ENCODE assay signal across 17 cellular contexts in the genomic region with DNA sequence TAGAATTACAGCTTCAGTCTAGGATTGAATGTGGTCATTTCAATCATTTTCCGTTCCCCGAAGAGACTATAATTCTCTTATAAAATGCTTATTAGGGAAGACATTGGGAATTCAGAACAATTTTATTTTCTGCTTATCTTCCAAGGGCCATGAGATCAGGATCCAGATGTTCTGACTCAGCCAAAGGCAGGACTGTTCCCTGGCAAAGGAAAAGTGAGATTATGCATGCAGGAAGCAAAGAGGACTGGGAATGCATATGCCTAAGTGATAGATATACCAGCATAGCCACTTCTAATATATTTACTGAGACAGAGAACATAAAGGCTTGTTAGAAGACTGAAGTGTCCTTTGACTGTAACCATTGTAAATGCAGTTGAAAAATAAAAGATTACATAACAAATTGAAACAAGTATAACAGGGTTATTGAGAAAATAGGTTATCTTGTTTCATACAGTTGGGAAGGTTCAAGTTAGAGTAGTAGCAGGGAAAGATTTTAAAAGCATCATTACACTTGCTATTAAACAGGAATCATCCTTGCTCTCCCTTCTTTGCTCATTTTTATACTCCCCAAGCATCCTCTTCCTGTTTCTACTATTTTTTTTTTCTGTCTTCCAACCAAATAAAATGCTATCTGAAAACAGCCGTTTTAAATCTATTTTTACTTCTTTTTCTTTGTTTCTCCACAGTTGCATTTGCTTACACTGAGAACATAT.
DNase-seq lines count a peak whose midpoint lies in the region; ATAC-seq, FAIRE-seq and TF ChIP-seq lines count a peak whose summit lies in the region.
"Had no signal": no experiment of that assay in that cellular context is flagged by ENCODE, and none has a peak within 500 bp of the region (broad histone marks: within the 10 kb centered on the region; RNA-seq: fewer than 3 reads in every experiment).

No MANE protein-coding gene starts in this region.

- no peaks in the 10 kb centered on the region for H3K4me1 ChIP-seq in liver (ENCODE audit: control insufficient read depth in 4 of 4, insufficient read depth in 4 of 4, low read length in 3 of 4)
- H3K4me1 ChIP-seq in HepG2 (ENCODE audit: insufficient read depth, low read length) = no peaks in the 10 kb centered on the region
- H3K4me1 ChIP-seq in mesenchymal stem cell (ENCODE audit: control insufficient read depth, insufficient read depth, low read depth, low read length) = no peaks in the 10 kb centered on the region
- peaks cover 4 to 8% of the 10 kb centered on the region in 2 donors for H3K4me1 ChIP-seq in uterus

- TF ChIP-seq CTCF in liver (IDR thresholded peaks at IDR 0.05; ENCODE audit: low read depth, low read length, missing input control) (no peak), HepG2 (CRISPR knock-in tag; IDR thresholded peaks at IDR 0.05) (no peak), fibroblast of villous mesenchyme (IDR thresholded peaks at IDR 0.05; ENCODE audit: insufficient read depth, low read depth, low read length) (no peak), uterus (IDR thresholded peaks at IDR 0.05) (no peak)

- no peaks in the 10 kb centered on the region for H3K36me3 Mint-ChIP-seq in activated T-cell treated with anti-CD3 and anti-CD28 coated beads, Interleukin-2, amount 50 U/mL, for 24 hours (ENCODE audit: low read depth)
- H3K36me3 Mint-ChIP-seq: CD8-positive, alpha-beta T cell; naive B cell had no signal

- in situ Hi-C loops in HepG2 (cut with HindIII; ENCODE audit: extremely low pct_ligation_motif_present, low pct_unique_long_range_greater_than_20kb) = no loop called here

- no peak overlapping the region for H3K14ac ChIP-seq in mesenchymal stem cell (ENCODE audit: low read length in 2 of 2)

- no peak overlapping the region for H3K18ac ChIP-seq in mesenchymal stem cell (ENCODE audit: low read depth in 1 of 2, low read length in 2 of 2)

- no peaks in the 10 kb centered on the region for H3K27me3 Mint-ChIP-seq in activated T-cell treated with anti-CD3 and anti-CD28 coated beads, Interleukin-2, amount 50 U/mL, for 24 hours
- H3K27me3 Mint-ChIP-seq: naive B cell had no signal

- intact Hi-C loops in HepG2 (cut with micrococcal nuclease; ENCODE audit: unreplicated experiment) (no loop called here), uterus (cut with DNase I; ENCODE audit: low total_unique reads) (no loop called here)

- no peak for FAIRE-seq in HepG2 (lab: Jason Lieb, UNC)
- FAIRE-seq: GM12878 had no signal

- POLR2A ChIA-PET in HepG2 (lab: Yijun Ruan, JAX) = no interaction called here

- no peak for TF ChIP-seq RAD21 in liver (IDR thresholded peaks at IDR 0.05)
- TF ChIP-seq RAD21 in HepG2 (CRISPR knock-in tag; IDR thresholded peaks at IDR 0.05) = no peak

- TF ChIP-seq POLR2A in HepG2 (IDR thresholded peaks at IDR 0.05; ENCODE audit: insufficient read depth in 1 of 2, low read depth in 2 of 2, low read length in 2 of 2) (no peak), uterus (IDR thresholded peaks at IDR 0.05) (no peak)

- ATAC-seq in HepG2 = no peak
- ATAC-seq: CD8-positive, alpha-beta T cell; GM12878 had no signal

- no peaks in the 10 kb centered on the region for H3K4me1 Mint-ChIP-seq in activated T-cell treated with anti-CD3 and anti-CD28 coated beads, Interleukin-2, amount 50 U/mL, for 24 hours (ENCODE audit: low read depth)
- H3K4me1 Mint-ChIP-seq: naive B cell had no signal

- WGBS in liver = 53% methylated on average over 3 of the region's 3 CpGs
- WGBS in HepG2 (ENCODE audit: low lambda C conversion rate) = 3% methylated on average over 3 of the region's 3 CpGs
- 91% methylated on average over 1 of the region's 3 CpGs for WGBS in mesenchymal stem cell

- DNase-seq in HepG2 (ENCODE audit: low spot score) (no peak), fibroblast of villous mesenchyme (ENCODE audit: low read depth) (peak; percentile 84), mesenchymal stem cell (peak; percentile 36), uterus (no peak), RKO (ENCODE audit: low spot score) (no peak), NK-92 (lab: John Stamatoyannopoulos, UW; ENCODE audit: unreplicated experiment) (no peak)
- DNase-seq in activated T-cell treated with anti-CD3 and anti-CD28 coated beads, Interleukin-2, amount 50 U/mL, for 24 hours = no peak
- DNase-seq: CD8-positive, alpha-beta T cell; effector memory CD4-positive, alpha-beta T cell; naive B cell; NCI-H1436 treated with DMSO at 0.1 percent for 48 hours; NCI-H524 treated with DMSO at 0.1 percent for 48 hours; PC-9 had no signal

- H3K4me3 Mint-ChIP-seq in activated T-cell treated with anti-CD3 and anti-CD28 coated beads, Interleukin-2, amount 50 U/mL, for 24 hours = no peak overlapping the region
- H3K4me3 Mint-ChIP-seq: CD8-positive, alpha-beta T cell; naive B cell had no signal

- H4K8ac ChIP-seq in mesenchymal stem cell (ENCODE audit: low read length) = no peak overlapping the region

- H2AFZ ChIP-seq in HepG2 (ENCODE audit: low read length) (no peak overlapping the region), mesenchymal stem cell (ENCODE audit: low read depth, low read length) (no peak overlapping the region)
- H2AFZ ChIP-seq: PC-9 had no signal

- no peak overlapping the region for H3K4ac ChIP-seq in mesenchymal stem cell (ENCODE audit: low read depth in 1 of 2, low read length in 2 of 2)

- H3K23ac ChIP-seq in mesenchymal stem cell (ENCODE audit: low read length in 2 of 2) = no peak overlapping the region

- no TSS peak for BruUV-seq in HepG2 (replicated peaks; lab: Mats Ljungman, UMichigan)

- no peaks in the 10 kb centered on the region for H3K9me3 ChIP-seq in liver (ENCODE audit: control insufficient read depth in 4 of 4, low read length in 3 of 4)
- H3K9me3 ChIP-seq in HepG2 (ENCODE audit: low read length) = peaks cover 79% of the 10 kb centered on the region
- H3K9me3 ChIP-seq in mesenchymal stem cell (ENCODE audit: control insufficient read depth, low read length) = no peaks in the 10 kb centered on the region
- H3K9me3 ChIP-seq in uterus = no peaks in the 10 kb centered on the region
- H3K9me3 ChIP-seq: thoracic aorta had no signal

- H3K27ac Mint-ChIP-seq in activated T-cell treated with anti-CD3 and anti-CD28 coated beads, Interleukin-2, amount 50 U/mL, for 24 hours = no peak overlapping the region
- H3K27ac Mint-ChIP-seq: CD8-positive, alpha-beta T cell; naive B cell had no signal

- no peak overlapping the region for H3K27ac ChIP-seq in liver (ENCODE audit: low read depth in 1 of 2, low read length in 2 of 2)
- no peak overlapping the region for H3K27ac ChIP-seq in HepG2 (ENCODE audit: extremely low read length, insufficient read depth, low read length)
- no peak overlapping the region for H3K27ac ChIP-seq in mesenchymal stem cell (ENCODE audit: low read length, poor library complexity, severe bottlenecking)
- H3K27ac ChIP-seq in uterus = peak overlapping the region; percentile 56 to 66
- H3K27ac ChIP-seq: KMS-11, PC-9, thoracic aorta had no signal

- no peak overlapping the region for H2AK5ac ChIP-seq in mesenchymal stem cell (ENCODE audit: low read length, severe bottlenecking)

- no peak overlapping the region for H4K91ac ChIP-seq in mesenchymal stem cell (ENCODE audit: low read length)

- H2BK15ac ChIP-seq in mesenchymal stem cell (ENCODE audit: low read depth, poor library complexity, severe bottlenecking) = no peak overlapping the region

- no peaks in the 10 kb centered on the region for H3K79me1 ChIP-seq in mesenchymal stem cell (replicated peaks; ENCODE audit: low read length, poor library complexity, severe bottlenecking)

- no peaks in the 10 kb centered on the region for H4K20me1 ChIP-seq in HepG2 (ENCODE audit: insufficient read depth, low read length)

- no peak overlapping the region for H2BK12ac ChIP-seq in mesenchymal stem cell (ENCODE audit: low read length in 2 of 2)

- no peaks in the 10 kb centered on the region for H3K27me3 ChIP-seq in liver (ENCODE audit: control insufficient read depth in 4 of 4, insufficient read depth in 4 of 4, low read length in 3 of 4)
- H3K27me3 ChIP-seq in HepG2 (ENCODE audit: control insufficient read depth in 1 of 2, insufficient read depth in 2 of 2, low read length in 2 of 2) = no peaks in the 10 kb centered on the region
- H3K27me3 ChIP-seq in mesenchymal stem cell (ENCODE audit: control insufficient read depth in 1 of 2, insufficient read depth in 1 of 2, low read length in 2 of 2) = no peaks in the 10 kb centered on the region
- no peaks in the 10 kb centered on the region for H3K27me3 ChIP-seq in uterus

- H3K36me3 ChIP-seq in liver (ENCODE audit: control insufficient read depth in 4 of 4, insufficient read depth in 3 of 4, low read depth in 1 of 4, low read length in 3 of 4) (no peaks in the 10 kb centered on the region), HepG2 (replicated peaks in 1 of 2; ENCODE audit: control insufficient read depth in 1 of 2, insufficient read depth in 2 of 2, low read length in 2 of 2) (no peaks in the 10 kb centered on the region), mesenchymal stem cell (ENCODE audit: control insufficient read depth in 1 of 2, insufficient read depth in 2 of 2, low read depth in 1 of 2, low read length in 2 of 2) (no peaks in the 10 kb centered on the region), uterus (no peaks in the 10 kb centered on the region)
- H3K36me3 ChIP-seq: thoracic aorta had no signal

- H3K9ac ChIP-seq in liver (ENCODE audit: low read depth in 1 of 2, low read length in 2 of 2) (no peak overlapping the region), HepG2 (ENCODE audit: insufficient read depth, low read depth, low read length) (no peak overlapping the region), mesenchymal stem cell (ENCODE audit: low read length) (peak overlapping the region; percentile 51)
- H3K9ac ChIP-seq: KMS-11 had no signal

- no peaks in the 10 kb centered on the region for H3K79me2 ChIP-seq in HepG2 (ENCODE audit: insufficient read depth, low read length)

- CTCF ChIA-PET in HepG2 (lab: Yijun Ruan, JAX; ENCODE audit: low intra/inter-chr PET ratio, low total read pairs) = no interaction called here

- no peak overlapping the region for H3K4me3 ChIP-seq in liver (ENCODE audit: low read depth in 1 of 3, low read length in 3 of 3)
- H3K4me3 ChIP-seq in HepG2 (replicated peaks in 1 of 3; ENCODE audit: insufficient read depth in 1 of 3, low read depth in 2 of 3, low read length in 3 of 3) = no peak overlapping the region
- no peak overlapping the region for H3K4me3 ChIP-seq in fibroblast of villous mesenchyme (ENCODE audit: low read depth, low read length)
- no peak overlapping the region for H3K4me3 ChIP-seq in mesenchymal stem cell (ENCODE audit: insufficient read depth in 1 of 2, low read depth in 1 of 2, low read length in 2 of 2)
- no peak overlapping the region for H3K4me3 ChIP-seq in uterus
- H3K4me3 ChIP-seq: GM12878, PC-9, thoracic aorta had no signal

- H3K4me2 ChIP-seq in HepG2 (ENCODE audit: low read depth, low read length) (no peak overlapping the region), mesenchymal stem cell (ENCODE audit: low read length, poor library complexity, severe bottlenecking) (no peak overlapping the region)
- H3K4me2 ChIP-seq: KMS-11, PC-9 had no signal

- no peak for TF ChIP-seq EP300 in HepG2 (IDR thresholded peaks at IDR 0.05; ENCODE audit: low read depth in 2 of 2, low read length in 2 of 2)
- TF ChIP-seq EP300 in HepG2 (CRISPR knock-in tag; IDR thresholded peaks at IDR 0.05; ENCODE audit: borderline replicate concordance) = no peak

- H2BK120ac ChIP-seq in mesenchymal stem cell (ENCODE audit: low read depth, low read length) = no peak overlapping the region

- peaks cover 7% of the 10 kb centered on the region for H3K9me3 Mint-ChIP-seq in activated T-cell treated with anti-CD3 and anti-CD28 coated beads, Interleukin-2, amount 50 U/mL, for 24 hours

- no peak overlapping the region for H2BK5ac ChIP-seq in mesenchymal stem cell (ENCODE audit: low read depth, low read length, poor library complexity, severe bottlenecking)

Comparison
In these comparisons a context has a peak if more than half of its experiments do, and no peak if none do; other contexts are left out.
1. H3K27ac ChIP-seq: peak in uterus (2 of 2); none in liver (0 of 2), HepG2 (single experiment) and mesenchymal stem cell (single experiment).
2. DNase-seq: peak in fibroblast of villous mesenchyme (single experiment) and mesenchymal stem cell (single experiment); none in HepG2 (single experiment), uterus (0 of 2), RKO (single experiment), activated T-cell treated with anti-CD3 and anti-CD28 coated beads, Interleukin-2, amount 50 U/mL, for 24 hours (single experiment) and NK-92 (single experiment).